8 cellular contexts compared by ENCODE assay signal in genomic region chr12:104604070-104604994, GRCh38.
DNase-seq lines count a peak whose midpoint lies in the region; ATAC-seq, FAIRE-seq and TF ChIP-seq lines count a peak whose summit lies in the region.

No MANE protein-coding gene starts in this region.

- TF ChIP-seq POLR2A in GM12891 (IDR thresholded peaks at IDR 0.05; ENCODE audit: low read depth, low read length), result no peak

- H3K4me3 Mint-ChIP-seq in activated CD8-positive, alpha-beta memory T cell treated with anti-CD3 and anti-CD28 coated beads, Interleukin-2, amount 10 ng/mL, durations not matched to agents 7 days and 5 days, result peak overlapping the region; percentile 14
- H3K4me3 Mint-ChIP-seq in neural crest cell, result no peak overlapping the region

- peak; percentile 76 for ATAC-seq in HG02588 (IDR thresholded peaks at IDR 0.05; ENCODE audit: unreplicated experiment)
- ATAC-seq in activated CD8-positive, alpha-beta memory T cell treated with anti-CD3 and anti-CD28 coated beads, Interleukin-2, amount 10 ng/mL, durations not matched to agents 7 days and 5 days, result peak; percentile 75

- H3K4me3 ChIP-seq in fibroblast of lung (replicated peaks in 1 of 4; ENCODE audit: control extremely low read depth in 1 of 4, insufficient read depth in 1 of 4, low read depth in 3 of 4, low read length in 4 of 4), result no peak overlapping the region
- H3K4me3 ChIP-seq in tibial artery, result no peak overlapping the region

- DNase-seq in GM12891 (ENCODE audit: insufficient read length, low spot score), result peak; percentile 51
- DNase-seq in NAMALWA (ENCODE audit: low spot score), result peak; percentile 61
- peak; percentile 70 for DNase-seq in activated CD8-positive, alpha-beta memory T cell treated with anti-CD3 and anti-CD28 coated beads, Interleukin-2, amount 10 ng/mL, durations not matched to agents 7 days and 5 days
- DNase-seq in fibroblast of lung (ENCODE audit: low read depth in 2 of 2), result peak; percentile 91 to 98
- DNase-seq in neural crest cell (ENCODE audit: low read depth, low spot score), result peak; percentile 3
- DNase-seq in tibial artery, result peak; percentile 89 to 90
- no peak for DNase-seq in NCI-H187 (lab: John Stamatoyannopoulos, UW)

- no peaks in the 10 kb centered on the region for H4K20me1 ChIP-seq in fibroblast of lung (ENCODE audit: control insufficient read depth, extremely low read depth, insufficient read depth, low read length)

- CTCF ChIA-PET in activated CD8-positive, alpha-beta memory T cell treated with anti-CD3 and anti-CD28 coated beads, Interleukin-2, amount 10 ng/mL, durations not matched to agents 7 days and 5 days (lab: Charles Lee), result interaction anchor here (0.8 to 1.4 kb wide), 6 partner anchors 21 to 222 kb away, joined by 3 to 5 read pairs (median 3); partner anchors contain the start of gene CHST11

- H3K4me2 ChIP-seq in fibroblast of lung (ENCODE audit: extremely low read depth, insufficient read depth, low read length), result peak overlapping the region; percentile 79

- H3K4me1 Mint-ChIP-seq in activated CD8-positive, alpha-beta memory T cell treated with anti-CD3 and anti-CD28 coated beads, Interleukin-2, amount 10 ng/mL, durations not matched to agents 7 days and 5 days, result peaks cover 56% of the 10 kb centered on the region
- peaks cover 72% of the 10 kb centered on the region for H3K4me1 Mint-ChIP-seq in neural crest cell

- no peaks in the 10 kb centered on the region for H3K27me3 ChIP-seq in fibroblast of lung (ENCODE audit: control insufficient read depth, insufficient read depth, low read length)
- no peaks in the 10 kb centered on the region for H3K27me3 ChIP-seq in tibial artery

- H3K9ac ChIP-seq in fibroblast of lung (ENCODE audit: insufficient read depth, low read length), result no peak overlapping the region

- no peak overlapping the region for H2AFZ ChIP-seq in fibroblast of lung (ENCODE audit: low read length)

- H3K27ac Mint-ChIP-seq in activated CD8-positive, alpha-beta memory T cell treated with anti-CD3 and anti-CD28 coated beads, Interleukin-2, amount 10 ng/mL, durations not matched to agents 7 days and 5 days, result peak overlapping the region; percentile 85
- H3K27ac Mint-ChIP-seq in neural crest cell (ENCODE audit: unreplicated experiment), result peak overlapping the region; percentile 21

- no peaks in the 10 kb centered on the region for H3K36me3 ChIP-seq in fibroblast of lung (ENCODE audit: control insufficient read depth, insufficient read depth, low read length)
- no peaks in the 10 kb centered on the region for H3K36me3 ChIP-seq in tibial artery

- H3K27ac ChIP-seq in fibroblast of lung (ENCODE audit: insufficient read depth, low read length) (peak overlapping the region; percentile 88), tibial artery (peak overlapping the region; percentile 65 to 68)

- H3K9me3 ChIP-seq in fibroblast of lung (ENCODE audit: control insufficient read depth, insufficient read depth, low read depth, low read length) (no peaks in the 10 kb centered on the region), tibial artery (no peaks in the 10 kb centered on the region)

- intact Hi-C loops in tibial artery (cut with DNase I; ENCODE audit: low total_unique reads), result no loop called here

- peak; percentile 62 for FAIRE-seq in GM12891 (lab: Jason Lieb, UNC)

- H3K79me2 ChIP-seq in fibroblast of lung (ENCODE audit: control insufficient read depth, insufficient read depth, low read length), result no peaks in the 10 kb centered on the region

- peaks cover 33% of the 10 kb centered on the region for H3K36me3 Mint-ChIP-seq in activated CD8-positive, alpha-beta memory T cell treated with anti-CD3 and anti-CD28 coated beads, Interleukin-2, amount 10 ng/mL, durations not matched to agents 7 days and 5 days
- no peaks in the 10 kb centered on the region for H3K36me3 Mint-ChIP-seq in neural crest cell (ENCODE audit: low read depth)

- TF ChIP-seq CTCF in fibroblast of lung (conservative IDR thresholded peaks at IDR 0.05 in 1 of 2, IDR thresholded peaks at IDR 0.05 in 1 of 2; ENCODE audit: low read depth in 1 of 2, low read length in 2 of 2), result no peak
- TF ChIP-seq CTCF in neural crest cell (conservative IDR thresholded peaks at IDR 0.05), result no peak
- no peak for TF ChIP-seq CTCF in tibial artery (IDR thresholded peaks at IDR 0.05)

- H3K27me3 Mint-ChIP-seq in activated CD8-positive, alpha-beta memory T cell treated with anti-CD3 and anti-CD28 coated beads, Interleukin-2, amount 10 ng/mL, durations not matched to agents 7 days and 5 days, result no peaks in the 10 kb centered on the region
- H3K27me3 Mint-ChIP-seq in neural crest cell (ENCODE audit: low read depth), result no peaks in the 10 kb centered on the region

- H3K9me3 Mint-ChIP-seq in activated CD8-positive, alpha-beta memory T cell treated with anti-CD3 and anti-CD28 coated beads, Interleukin-2, amount 10 ng/mL, durations not matched to agents 7 days and 5 days (ENCODE audit: low read depth), result no peaks in the 10 kb centered on the region
- H3K9me3 Mint-ChIP-seq in neural crest cell, result no peaks in the 10 kb centered on the region

- H3K4me1 ChIP-seq in fibroblast of lung (ENCODE audit: control insufficient read depth, extremely low read depth, insufficient read depth, low read length) (peaks cover 15% of the 10 kb centered on the region), tibial artery (peaks cover 0 to 29% (median 5%) of the 10 kb centered on the region in 4 donors)

TF ChIP-seq in GM12891, 5 proteins besides CTCF, POLR2A, EP300 and RAD21:
- TF ChIP-seq POLR2AphosphoS5 (IDR thresholded peaks at IDR 0.05; ENCODE audit: low read depth, low read length), result no peak
- TF ChIP-seq SPI1 (IDR thresholded peaks at IDR 0.05; ENCODE audit: low read depth, low read length), result peak; percentile 85

Comparison
In these comparisons a context has a peak if more than half of its experiments do, and no peak if none do; other contexts are left out.
1. DNase-seq: peak in GM12891 (single experiment), NAMALWA (single experiment), activated CD8-positive, alpha-beta memory T cell treated with anti-CD3 and anti-CD28 coated beads, Interleukin-2, amount 10 ng/mL, durations not matched to agents 7 days and 5 days (single experiment), fibroblast of lung (2 of 2), neural crest cell (single experiment) and tibial artery (2 of 2); none in NCI-H187 (0 of 2).